Comparison of ENCODE assay signal across 17 cellular contexts in genomic region chr12:77751939-77752338, GRCh38.
DNase-seq lines count a peak whose midpoint lies in the region; FAIRE-seq and TF ChIP-seq lines count a peak whose summit lies in the region.
"Had no signal": no experiment of that assay in that cellular context is flagged by ENCODE, and none has a peak within 500 bp of the region (broad histone marks: within the 10 kb centered on the region; RNA-seq: fewer than 3 reads in every experiment).

No MANE protein-coding gene starts in this region.

- H3K4me2 ChIP-seq in astrocyte (ENCODE audit: low read length) = peak overlapping the region; percentile 5
- H3K4me2 ChIP-seq in Karpas-422 (ENCODE audit: low read depth, low read length, poor library complexity, severe bottlenecking) = no peak overlapping the region
- H3K4me2 ChIP-seq in trophoblast cell (ENCODE audit: low read length) = no peak overlapping the region

- H3K4me1 ChIP-seq in astrocyte (ENCODE audit: insufficient read depth, low read length) (peaks cover 6% of the 10 kb centered on the region), Karpas-422 (ENCODE audit: low read length) (no peaks in the 10 kb centered on the region), trophoblast cell (ENCODE audit: control insufficient read depth in 1 of 2, insufficient read depth in 2 of 2, low read length in 2 of 2) (no peaks in the 10 kb centered on the region)
- H3K4me1 ChIP-seq: adrenal gland had no signal

- H2AFZ ChIP-seq in astrocyte (ENCODE audit: low read depth, low read length) (no peak overlapping the region), Karpas-422 (ENCODE audit: low read length) (no peak overlapping the region), trophoblast cell (ENCODE audit: insufficient read depth, low read length, poor library complexity) (no peak overlapping the region)
- H2AFZ ChIP-seq: GM23248 had no signal

- H4K8ac ChIP-seq in trophoblast cell (ENCODE audit: low read depth, low read length) = no peak overlapping the region

- FAIRE-seq in astrocyte (lab: Jason Lieb, UNC) (no peak), GM12891 (lab: Jason Lieb, UNC) (no peak)

- H3K36me3 Mint-ChIP-seq in astrocyte (ENCODE audit: low read depth, unreplicated experiment) = no peaks in the 10 kb centered on the region
- H3K36me3 Mint-ChIP-seq: naive thymus-derived CD4-positive, alpha-beta T cell; stimulated activated naive B cell treated with anti-CD40 and anti-IgM and Interleukin-4, amounts not matched to agents 10 μg/mL and 1 μg/mL and 100 μg/mL, for 72 hours had no signal

- no peaks in the 10 kb centered on the region for H3K27me3 Mint-ChIP-seq in astrocyte (ENCODE audit: low read depth, unreplicated experiment)
- H3K27me3 Mint-ChIP-seq: B cell; naive thymus-derived CD4-positive, alpha-beta T cell; stimulated activated naive B cell treated with anti-CD40 and anti-IgM and Interleukin-4, amounts not matched to agents 10 μg/mL and 1 μg/mL and 100 μg/mL, for 72 hours had no signal

- no peak overlapping the region for H2BK12ac ChIP-seq in trophoblast cell (ENCODE audit: low read length)

- H3K36me3 ChIP-seq in astrocyte (ENCODE audit: insufficient read depth, low read length) (no peaks in the 10 kb centered on the region), Karpas-422 (ENCODE audit: insufficient read depth, low read length) (no peaks in the 10 kb centered on the region), trophoblast cell (ENCODE audit: control insufficient read depth in 1 of 2, insufficient read depth in 2 of 2, low read length in 2 of 2) (no peaks in the 10 kb centered on the region)
- H3K36me3 ChIP-seq: adrenal gland had no signal

- H4K20me1 ChIP-seq in astrocyte (ENCODE audit: insufficient read depth, low read length) (no peaks in the 10 kb centered on the region), Karpas-422 (ENCODE audit: insufficient read depth, low read depth, low read length) (no peaks in the 10 kb centered on the region)

- no peaks in the 10 kb centered on the region for H3K9me2 ChIP-seq in Karpas-422 (replicated peaks; ENCODE audit: insufficient read depth, low read length)

- H3K27me3 ChIP-seq in astrocyte (ENCODE audit: insufficient read depth, low read length) (no peaks in the 10 kb centered on the region), Karpas-422 (ENCODE audit: low read length) (no peaks in the 10 kb centered on the region), trophoblast cell (ENCODE audit: insufficient read depth, low read length) (no peaks in the 10 kb centered on the region)
- H3K27me3 ChIP-seq: adrenal gland had no signal

- no peak overlapping the region for H3K23ac ChIP-seq in trophoblast cell (ENCODE audit: low read length)

- no peak overlapping the region for H2BK120ac ChIP-seq in trophoblast cell (ENCODE audit: insufficient read depth, low read length, poor library complexity)

- no peak overlapping the region for H4K91ac ChIP-seq in trophoblast cell (ENCODE audit: low read depth, low read length)

- no peak overlapping the region for H3K4me3 Mint-ChIP-seq in astrocyte (ENCODE audit: unreplicated experiment)
- H3K4me3 Mint-ChIP-seq: B cell; naive thymus-derived CD4-positive, alpha-beta T cell; stimulated activated naive B cell treated with anti-CD40 and anti-IgM and Interleukin-4, amounts not matched to agents 10 μg/mL and 1 μg/mL and 100 μg/mL, for 72 hours had no signal

- no peak overlapping the region for H3K14ac ChIP-seq in trophoblast cell (ENCODE audit: low read length)

- no peak overlapping the region for H4K12ac ChIP-seq in trophoblast cell (ENCODE audit: low read depth, low read length)

- no peak overlapping the region for H3K27ac Mint-ChIP-seq in astrocyte (ENCODE audit: unreplicated experiment)
- H3K27ac Mint-ChIP-seq: B cell; naive thymus-derived CD4-positive, alpha-beta T cell; stimulated activated naive B cell treated with anti-CD40 and anti-IgM and Interleukin-4, amounts not matched to agents 10 μg/mL and 1 μg/mL and 100 μg/mL, for 72 hours had no signal

- no peak for TF ChIP-seq POLR2A in GM12891 (IDR thresholded peaks at IDR 0.05; ENCODE audit: low read depth, low read length)

- no peak for TF ChIP-seq CTCF in astrocyte (IDR thresholded peaks at IDR 0.05; ENCODE audit: insufficient read depth, low read depth, low read length)

- no peaks in the 10 kb centered on the region for H3K4me1 Mint-ChIP-seq in astrocyte (ENCODE audit: low read depth, unreplicated experiment)
- H3K4me1 Mint-ChIP-seq: B cell; naive thymus-derived CD4-positive, alpha-beta T cell; stimulated activated naive B cell treated with anti-CD40 and anti-IgM and Interleukin-4, amounts not matched to agents 10 μg/mL and 1 μg/mL and 100 μg/mL, for 72 hours had no signal

- H3K18ac ChIP-seq in trophoblast cell (ENCODE audit: low read length) = no peak overlapping the region

- no peak overlapping the region for H3K9ac ChIP-seq in astrocyte (ENCODE audit: low read length)
- no peak overlapping the region for H3K9ac ChIP-seq in Karpas-422 (ENCODE audit: low read length)
- H3K9ac ChIP-seq in trophoblast cell (ENCODE audit: low read length) = no peak overlapping the region
- H3K9ac ChIP-seq: GM23248 had no signal

- peaks cover 1% of the 10 kb centered on the region for H3K9me3 Mint-ChIP-seq in astrocyte (ENCODE audit: unreplicated experiment)

- no CpG with 5 or more reads among the region's 2 CpGs for WGBS in trophoblast cell (ENCODE audit: extremely low coverage, insufficient coverage, insufficient read length)

- no peak overlapping the region for H3K27ac ChIP-seq in astrocyte (ENCODE audit: low read depth, low read length)
- H3K27ac ChIP-seq in Karpas-422 (ENCODE audit: low read length) = no peak overlapping the region
- H3K27ac ChIP-seq in trophoblast cell (ENCODE audit: low read depth, low read length) = no peak overlapping the region
- H3K27ac ChIP-seq: adrenal gland, GM23248 had no signal

- no peak overlapping the region for H3K4ac ChIP-seq in trophoblast cell (ENCODE audit: low read depth, low read length)

- no peak overlapping the region for H2BK5ac ChIP-seq in trophoblast cell (ENCODE audit: low read depth, low read length, poor library complexity)

- no peaks in the 10 kb centered on the region for H3K9me3 ChIP-seq in astrocyte (ENCODE audit: insufficient read depth, low read depth, low read length)
- H3K9me3 ChIP-seq in Karpas-422 (ENCODE audit: low read length) = no peaks in the 10 kb centered on the region
- no peaks in the 10 kb centered on the region for H3K9me3 ChIP-seq in trophoblast cell (ENCODE audit: insufficient read depth, low read depth, low read length)
- H3K9me3 ChIP-seq: adrenal gland had no signal

- no peak overlapping the region for H3K4me3 ChIP-seq in astrocyte (ENCODE audit: insufficient read depth, low read depth, low read length)
- H3K4me3 ChIP-seq in Karpas-422 (ENCODE audit: low read length) = no peak overlapping the region
- no peak overlapping the region for H3K4me3 ChIP-seq in trophoblast cell (ENCODE audit: low read depth, low read length)
- H3K4me3 ChIP-seq: adrenal gland, GM23248 had no signal

- no peak overlapping the region for H2AK5ac ChIP-seq in trophoblast cell (ENCODE audit: low read length)

- H3K79me1 ChIP-seq in trophoblast cell (ENCODE audit: low read length) = no peaks in the 10 kb centered on the region

- no peaks in the 10 kb centered on the region for H3K79me2 ChIP-seq in astrocyte (ENCODE audit: insufficient read depth, low read length)
- no peaks in the 10 kb centered on the region for H3K79me2 ChIP-seq in Karpas-422 (ENCODE audit: low read length)
- H3K79me2 ChIP-seq in trophoblast cell (ENCODE audit: control insufficient read depth, insufficient read depth, low read length, poor library complexity) = no peaks in the 10 kb centered on the region

- peak; percentile 51 for DNase-seq in DMS53 treated with DMSO at 0.1 percent for 48 hours (lab: John Stamatoyannopoulos, UW; ENCODE audit: unreplicated experiment)
- DNase-seq in NCI-H2029 treated with DMSO at 0.1 percent for 48 hours (lab: John Stamatoyannopoulos, UW) = peak; percentile 78
- peak; percentile 70 for DNase-seq in astrocyte (ENCODE audit: low read depth)
- peak; percentile 72 for DNase-seq in iris pigment epithelial cell (ENCODE audit: low read depth)
- no peak for DNase-seq in retina
- DNase-seq in Karpas-422 = no peak
- no peak for DNase-seq in GM12891 (ENCODE audit: insufficient read length, low spot score)
- no peak for DNase-seq in trophoblast cell
- DNase-seq: activated CD4-positive, alpha-beta T cell treated with anti-CD3 and anti-CD28 coated beads for 1 hour; activated T-cell treated with anti-CD3 and anti-CD28 coated beads, Interleukin-2, amount 50 U/mL, for 1 hour; adrenal gland; GM23248; naive thymus-derived CD4-positive, alpha-beta T cell; right cardiac atrium; stimulated activated CD4-positive, alpha-beta T cell treated with anti-CD3 and anti-CD28 coated beads, Interleukin-4, amount 100 ng/mL, for 4 hours; stimulated activated naive B cell treated with anti-CD40 and anti-IgM and Interleukin-4, amounts not matched to agents 10 μg/mL and 1 μg/mL and 100 μg/mL, for 72 hours had no signal

TF ChIP-seq in GM12891, 5 proteins besides CTCF, POLR2A, EP300 and RAD21:
- no peak for TF ChIP-seq POU2F2 (IDR thresholded peaks at IDR 0.05; ENCODE audit: low read depth, low read length)
- no peak for TF ChIP-seq SPI1 (IDR thresholded peaks at IDR 0.05; ENCODE audit: low read depth, low read length)
- no peak for TF ChIP-seq TAF1 (IDR thresholded peaks at IDR 0.05; ENCODE audit: low read depth, low read length)
- no peak for TF ChIP-seq POLR2AphosphoS5 (IDR thresholded peaks at IDR 0.05; ENCODE audit: low read depth, low read length)
- no peak for TF ChIP-seq PAX5 (IDR thresholded peaks at IDR 0.05; ENCODE audit: insufficient read depth, low read length, severe bottlenecking)

Comparison
In these comparisons a context has a peak if more than half of its experiments do, and no peak if none do; other contexts are left out.
1. DNase-seq: peak in DMS53 treated with DMSO at 0.1 percent for 48 hours (single experiment), NCI-H2029 treated with DMSO at 0.1 percent for 48 hours (single experiment), astrocyte (single experiment) and iris pigment epithelial cell (single experiment); none in retina (single experiment), Karpas-422 (single experiment), GM12891 (single experiment) and trophoblast cell (0 of 2).